12 cellular contexts compared by ENCODE assay signal in the genomic region with DNA sequence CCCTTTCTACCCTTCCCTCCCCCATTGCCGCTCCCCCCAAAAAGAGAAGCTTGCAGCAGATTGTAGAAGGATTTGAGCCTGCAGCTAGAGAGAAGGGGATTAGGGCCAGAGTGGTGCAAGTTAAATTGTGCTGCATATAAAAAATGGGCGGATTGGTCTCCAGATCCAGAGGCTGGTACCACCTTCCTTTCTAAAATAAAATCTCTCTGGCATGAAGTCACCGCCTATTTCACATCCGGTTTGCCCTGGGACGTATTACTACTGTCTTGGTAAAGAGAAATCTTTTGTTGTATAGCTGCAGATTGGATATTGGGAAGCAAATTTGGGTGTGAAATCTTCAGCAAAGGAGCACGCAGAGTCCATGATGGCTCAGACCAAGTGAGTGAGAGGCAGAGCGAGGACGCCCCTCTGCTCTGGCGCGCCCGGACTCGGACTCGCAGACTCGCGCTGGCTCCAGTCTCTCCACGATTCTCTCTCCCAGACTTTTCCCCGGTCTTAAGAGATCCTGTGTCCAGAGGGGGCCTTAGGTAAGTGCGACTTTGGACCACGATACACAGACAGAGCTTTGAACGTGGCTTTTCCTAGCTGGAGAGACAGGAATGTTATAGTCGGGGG. TPM values are rescaled to one million over a fixed set of nuclear protein-coding genes. Genes with fewer than 3 reads are reported as not detected.
DNase-seq lines count a peak whose midpoint lies in the region; ATAC-seq and TF ChIP-seq lines count a peak whose summit lies in the region.
"Had no signal": no experiment of that assay in that cellular context is flagged by ENCODE, and none has a peak within 500 bp of the region (broad histone marks: within the 10 kb centered on the region; RNA-seq: fewer than 3 reads in every experiment).

A gene (plus strand): TSS at position 225 of the 615 bp plus-strand sequence. CDS start 2,691 bp downstream, outside the sequence.

- no peaks in the 10 kb centered on the region for H3K9me3 Mint-ChIP-seq in mesothelial cell of epicardium

- H3K4me1 Mint-ChIP-seq in mesothelial cell of epicardium = peaks cover 16% of the 10 kb centered on the region

- H3K36me3 Mint-ChIP-seq in mesothelial cell of epicardium = no peaks in the 10 kb centered on the region

- H3K36me3 ChIP-seq in BE2C = no peaks in the 10 kb centered on the region

- no peak for TF ChIP-seq CTCF in BE2C (IDR thresholded peaks at IDR 0.05; ENCODE audit: low read depth, low read length)
- TF ChIP-seq CTCF in dorsolateral prefrontal cortex (IDR thresholded peaks at IDR 0.05 in 54 of 56, conservative IDR thresholded peaks at IDR 0.05 in 2 of 56; ENCODE audit: low read depth in 1 of 56, partially characterized antibody in 56 of 56) = peak in 1 of 56 donors; percentile 6
- no peak for TF ChIP-seq CTCF in mesothelial cell of epicardium (IDR thresholded peaks at IDR 0.05; ENCODE audit: unreplicated experiment)

- H3K27me3 ChIP-seq in BE2C = no peaks in the 10 kb centered on the region
- H3K27me3 ChIP-seq in dorsolateral prefrontal cortex = peaks cover 0 to 40% (median 5%) of the 10 kb centered on the region in 45 donors

- intact Hi-C loops in dorsolateral prefrontal cortex (cut with DNase I) = loop anchor here in 1 of 2 donors (5.0 kb wide), 2 partner anchors 301 to 1559 kb away; a partner anchor contains a TSS

- peak within 1 kb of the TSS; percentile 36 for H3K4me3 Mint-ChIP-seq in mesothelial cell of epicardium

- H3K27me3 Mint-ChIP-seq in mesothelial cell of epicardium (ENCODE audit: low read depth) = peaks cover 58% of the 10 kb centered on the region

- H3K9me3 ChIP-seq in BE2C = no peaks in the 10 kb centered on the region

- peak; percentile 65 for DNase-seq in BE2C
- DNase-seq in NCI-H2171 (lab: John Stamatoyannopoulos, UW) = peak; percentile 5
- DNase-seq in dorsolateral prefrontal cortex = peak in 8 of 10 donors; percentile 20 to 75 (median 49)
- no peak for DNase-seq in mesothelial cell of epicardium (ENCODE audit: low spot score in 2 of 2, unreplicated experiment in 2 of 2)
- no peak for DNase-seq in activated CD4-positive, alpha-beta T cell treated with anti-CD3 and anti-CD28 coated beads for 48 hours
- DNase-seq: NCI-H187 treated with DMSO at 0.1 percent for 48 hours had no signal

- H3K4me1 ChIP-seq in BE2C = peaks cover 7% of the 10 kb centered on the region; the same call in 1 of the 2 replicates

- peak within 1 kb of the TSS in 54 of 59 donors; percentile 20 to 90 (median 74) for H3K27ac ChIP-seq in dorsolateral prefrontal cortex
- H3K27ac ChIP-seq: C4-2B had no signal

- H3K4me3 ChIP-seq in BE2C (ENCODE audit: low read depth, low read length) (peak within 1 kb of the TSS; percentile 72), dorsolateral prefrontal cortex (peak within 1 kb of the TSS; percentile 33 to 73 (median 53))

- H3K27ac Mint-ChIP-seq in mesothelial cell of epicardium = no peak within 1 kb of the TSS

- ATAC-seq in HG03135 (IDR thresholded peaks at IDR 0.05; ENCODE audit: unreplicated experiment) (no peak), GM21423 (IDR thresholded peaks at IDR 0.05; ENCODE audit: unreplicated experiment) (no peak), GM21360 (IDR thresholded peaks at IDR 0.05; ENCODE audit: unreplicated experiment) (no peak)

RNA-seq across cellular contexts. Expression of the gene that starts here (rescaled TPM):
- 0.77 TPM for polyA plus RNA-seq in BE2C (2012; ENCODE audit: insufficient read depth, insufficient read length, low read depth)
- total RNA-seq in dorsolateral prefrontal cortex (100 to 1,000 TPM in 115 of 120 experiments, 10 to 100 TPM in 5; 51.4 to 376 (median 219) TPM), mesothelial cell of epicardium (not detected in 3 replicates)
- total RNA-seq: activated CD8-positive, alpha-beta memory T cell treated with anti-CD3 and anti-CD28 coated beads for 36 hours; omental fat pad had no signal

Comparison
In these comparisons a context has a peak if more than half of its experiments do, and no peak if none do; other contexts are left out.
1. RNA of the gene that starts here (total RNA-seq): 51.4 to 376 TPM in dorsolateral prefrontal cortex; not detected in mesothelial cell of epicardium; every median in the first group is over 10 times any median in the second.
2. DNase-seq: peak in BE2C (single experiment), NCI-H2171 (single experiment) and dorsolateral prefrontal cortex (8 of 10); none in mesothelial cell of epicardium (0 of 2) and activated CD4-positive, alpha-beta T cell treated with anti-CD3 and anti-CD28 coated beads for 48 hours (single experiment).